In genomic region chr2:96261328-96262003, GRCh38 we compare ENCODE assay signal across 8 cellular contexts. TPM values are rescaled to one million over a fixed set of nuclear protein-coding genes. Genes with fewer than 3 reads are reported as not detected.
DNase-seq lines count a peak whose midpoint lies in the region; ATAC-seq and TF ChIP-seq lines count a peak whose summit lies in the region.

No MANE protein-coding gene starts in this region.

- H3K27me3 ChIP-seq in CD4-positive, alpha-beta memory T cell (ENCODE audit: insufficient read depth, low read length) = no peaks in the 10 kb centered on the region
- H3K27me3 ChIP-seq in PC-9 (ENCODE audit: insufficient read depth, low read depth) = no peaks in the 10 kb centered on the region

- no peaks in the 10 kb centered on the region for H3K9me3 ChIP-seq in CD4-positive, alpha-beta memory T cell (ENCODE audit: control insufficient read depth in 1 of 2, low read length in 2 of 2)
- H3K9me3 ChIP-seq in PC-9 (ENCODE audit: insufficient read depth, low read depth) = no peaks in the 10 kb centered on the region

- peaks cover 35 to 87% (median 69%) of the 10 kb centered on the region in 4 donors for H3K4me1 Mint-ChIP-seq in CD4-positive, alpha-beta memory T cell
- H3K4me1 Mint-ChIP-seq in immature natural killer cell = peaks cover 78 to 82% of the 10 kb centered on the region in 2 donors

- intact Hi-C loops in CD4-positive, alpha-beta memory T cell (cut with micrococcal nuclease) = loop anchor here (10.0 kb wide), 2 partner anchors 243 to 267 kb away; partner anchors contain the start of genes ANKRD36C and NEURL3
- intact Hi-C loops in PC-9 (cut with micrococcal nuclease; ENCODE audit: unreplicated experiment) = loop anchor here (2.0 kb wide), 1 partner anchor 123 kb away; the partner anchor contains the start of gene ASTL

- no peaks in the 10 kb centered on the region for H3K27me3 Mint-ChIP-seq in CD4-positive, alpha-beta memory T cell
- H3K27me3 Mint-ChIP-seq in immature natural killer cell (ENCODE audit: low read depth in 3 of 3) = peaks cover 0 to 6% (median 3%) of the 10 kb centered on the region in 3 donors

- no peak for ATAC-seq in HG03135 (IDR thresholded peaks at IDR 0.05; ENCODE audit: unreplicated experiment)

- H3K79me2 ChIP-seq in PC-9 (ENCODE audit: low read depth) = peaks cover 86% of the 10 kb centered on the region

- no peaks in the 10 kb centered on the region for H3K9me2 ChIP-seq in PC-9 (ENCODE audit: insufficient read depth)

- CTCF ChIA-PET in CD4-positive, alpha-beta memory T cell (lab: Charles Lee; ENCODE audit: partially characterized antibody) = interaction anchor here (1.0 to 1.3 kb wide), 5 partner anchors 11 to 596 kb away, joined by 3 to 4 read pairs (median 4); partner anchors contain the start of gene ANKRD39
- CTCF ChIA-PET in PC-9 (lab: Charles Lee) = interaction anchor here (0.5 to 1.0 kb wide), 2 partner anchors 51 to 56 kb away, joined by 3 to 4 read pairs; no protein-coding TSS in a partner anchor

- BruUV-seq in PC-9 (replicated peaks; lab: Mats Ljungman, UMichigan) = no TSS peak

- H3F3A ChIP-seq in PC-9 (ENCODE audit: insufficient read depth, low read depth) = peaks cover 42% of the 10 kb centered on the region

- peak overlapping the region; percentile 64 for H3K4me2 ChIP-seq in PC-9

- DNase-seq in CD4-positive, alpha-beta memory T cell = no peak
- no peak for DNase-seq in PC-9
- no peak for DNase-seq in immature natural killer cell
- no peak for DNase-seq in dedifferentiated amniotic fluid mesenchymal stem cell (ENCODE audit: extremely low spot score)
- no peak for DNase-seq in epidermal melanocyte (ENCODE audit: insufficient read length, low spot score)
- no peak for DNase-seq in NCI-H146 treated with DMSO at 0.1 percent for 48 hours (lab: John Stamatoyannopoulos, UW; ENCODE audit: unreplicated experiment)

- H3K27ac ChIP-seq in CD4-positive, alpha-beta memory T cell (ENCODE audit: low read depth, low read length) = no peak overlapping the region
- H3K27ac ChIP-seq in PC-9 = peak overlapping the region; percentile 70
- peak overlapping the region in 18 of 21 experiments; percentile 46 to 88 (median 78) for H3K27ac ChIP-seq in skin epidermis

- no peak overlapping the region for H3K4me3 ChIP-seq in CD4-positive, alpha-beta memory T cell (ENCODE audit: low read length in 2 of 2)
- H3K4me3 ChIP-seq in PC-9 = no peak overlapping the region; the same call in 1 of the 2 replicates
- H3K4me3 ChIP-seq in skin epidermis = no peak overlapping the region

- H3K4me3 Mint-ChIP-seq in CD4-positive, alpha-beta memory T cell = peak overlapping the region in 1 of 8 donors; percentile 43
- H3K4me3 Mint-ChIP-seq in immature natural killer cell = no peak overlapping the region

- peaks cover 10 to 63% of the 10 kb centered on the region in 2 donors for H3K36me3 Mint-ChIP-seq in CD4-positive, alpha-beta memory T cell
- peaks cover 0 to 4% (median 4%) of the 10 kb centered on the region in 3 donors for H3K36me3 Mint-ChIP-seq in immature natural killer cell

- TF ChIP-seq CTCF in PC-9 (conservative IDR thresholded peaks at IDR 0.05) = no peak

- H3K4me1 ChIP-seq in CD4-positive, alpha-beta memory T cell (ENCODE audit: insufficient read depth, low read length) = peaks cover 75% of the 10 kb centered on the region
- H3K4me1 ChIP-seq in PC-9 (replicated peaks; ENCODE audit: insufficient read depth) = peaks cover 56% of the 10 kb centered on the region

- H3K36me3 ChIP-seq in CD4-positive, alpha-beta memory T cell (ENCODE audit: insufficient read depth, low read length) = peaks cover 8% of the 10 kb centered on the region
- peaks cover 22% of the 10 kb centered on the region for H3K36me3 ChIP-seq in PC-9 (ENCODE audit: low read depth)

- H4K20me1 ChIP-seq in PC-9 (ENCODE audit: insufficient read depth) = peaks cover 63% of the 10 kb centered on the region

- H3K9me3 Mint-ChIP-seq in CD4-positive, alpha-beta memory T cell = no peaks in the 10 kb centered on the region
- no peaks in the 10 kb centered on the region for H3K9me3 Mint-ChIP-seq in immature natural killer cell

- H3K27ac Mint-ChIP-seq in CD4-positive, alpha-beta memory T cell = peak overlapping the region in 5 of 7 donors; percentile 27 to 60 (median 55)
- H3K27ac Mint-ChIP-seq in immature natural killer cell = peak overlapping the region in 4 of 6 donors; percentile 42 to 71 (median 48)

- POLR2A ChIA-PET in CD4-positive, alpha-beta memory T cell (lab: Charles Lee; ENCODE audit: partially characterized antibody) = interaction anchor here (0.7 to 0.9 kb wide), 3 partner anchors 20 to 504 kb away, joined by 3 to 4 read pairs (median 4); no protein-coding TSS in a partner anchor
- POLR2A ChIA-PET in PC-9 (lab: Charles Lee; ENCODE audit: unreplicated experiment) = interaction anchor here (0.6 kb wide), 1 partner anchor 61 kb away, joined by 3 read pairs; no protein-coding TSS in a partner anchor

- H2AFZ ChIP-seq in PC-9 = no peak overlapping the region

RNA-seq across cellular contexts. Expression of gene TMEM127, which starts 4.3 kb away (rescaled TPM):
- total RNA-seq in CD4-positive, alpha-beta memory T cell = 10 to 100 TPM; 45.1 to 45.6 TPM
- 10 to 100 TPM; 27.3 to 46.0 TPM for polyA plus RNA-seq in CD4-positive, alpha-beta memory T cell
- 38.4 and 50.3 TPM in 2 replicates for total RNA-seq in PC-9 (2021)
- polyA plus RNA-seq in immature natural killer cell = 10 to 100 TPM; 24.6 to 57.7 (median 31.3) TPM

RNA-seq across cellular contexts. Expression of gene CIAO1, which starts 4.6 kb away (rescaled TPM):
- 10 to 100 TPM; 78.3 to 87.3 TPM for total RNA-seq in CD4-positive, alpha-beta memory T cell
- 100 to 1,000 TPM in 1 of 2 donors, 10 to 100 TPM in 1; 94.3 to 111 TPM for polyA plus RNA-seq in CD4-positive, alpha-beta memory T cell
- total RNA-seq in PC-9 (2021) = 85.3 and 99.5 TPM in 2 replicates
- 100 to 1,000 TPM in 2 of 3 donors, 10 to 100 TPM in 1; 92.2 to 142 (median 134) TPM for polyA plus RNA-seq in immature natural killer cell

RNA-seq across cellular contexts. Expression of gene SNRNP200, which starts 43.9 kb away (rescaled TPM):
- 100 to 1,000 TPM; 225 to 227 TPM for total RNA-seq in CD4-positive, alpha-beta memory T cell
- polyA plus RNA-seq in CD4-positive, alpha-beta memory T cell = 10 to 100 TPM; 53.6 to 84.8 TPM
- total RNA-seq in PC-9 (2021) = 214 and 229 TPM in 2 replicates
- polyA plus RNA-seq in immature natural killer cell = 100 to 1,000 TPM in 1 of 3 donors, 10 to 100 TPM in 2; 42.3 to 105 (median 46.6) TPM

RNA-seq across cellular contexts. Expression of gene STARD7, which starts 52.8 kb away (rescaled TPM):
- 10 to 100 TPM; 84.9 to 92.9 TPM for total RNA-seq in CD4-positive, alpha-beta memory T cell
- 100 to 1,000 TPM; 109 to 196 TPM for polyA plus RNA-seq in CD4-positive, alpha-beta memory T cell
- 171 and 189 TPM in 2 replicates for total RNA-seq in PC-9 (2021)
- polyA plus RNA-seq in immature natural killer cell = 100 to 1,000 TPM; 161 to 252 (median 173) TPM
